8 cellular contexts compared by ENCODE assay signal in the genomic region with DNA sequence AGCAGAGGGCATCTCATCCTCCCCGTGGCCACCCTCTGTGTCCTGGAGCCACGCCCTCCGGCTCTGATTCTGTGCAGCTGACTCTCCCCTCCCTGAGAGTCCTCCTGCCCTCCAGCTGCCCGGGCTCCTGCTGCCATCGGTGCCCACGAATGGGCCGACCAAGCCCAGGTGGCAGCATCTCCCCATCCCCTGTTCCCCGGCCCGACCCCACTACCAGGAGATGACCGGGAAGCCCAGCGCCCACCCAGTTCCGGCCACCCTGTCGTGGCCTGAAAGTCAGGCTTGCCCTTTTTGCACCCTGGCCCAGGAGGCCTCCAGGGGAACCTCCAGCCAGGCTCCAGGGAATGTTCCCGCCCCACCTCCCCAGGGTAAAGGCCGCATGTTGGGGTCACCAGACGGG. TPM values are rescaled to one million over a fixed set of nuclear protein-coding genes. Genes with fewer than 3 reads are reported as not detected.
"Had no signal": no experiment of that assay in that cellular context is flagged by ENCODE, and none has a peak within 500 bp of the region (broad histone marks: within the 10 kb centered on the region; RNA-seq: fewer than 3 reads in every experiment).

No MANE protein-coding gene starts in this region.

RNA-seq across cellular contexts. Expression of a gene that starts 7.1 kb away (rescaled TPM):
- total RNA-seq: activated CD4-positive, alpha-beta memory T cell treated with anti-CD3 and anti-CD28 coated beads, Interleukin-2, amount 10 ng/mL, durations not matched to agents 7 days and 5 days; activated naive CD4-positive, alpha-beta T cell treated with anti-CD3 and anti-CD28 coated beads for 36 hours; activated naive CD8-positive, alpha-beta T cell treated with anti-CD3 and anti-CD28 coated beads for 36 hours; NCI-H460; PC-9; T-cell; T-helper 2 cell treated with Interferon-gamma antibody and Interleukin-4, amounts not matched to agents 100 ng/mL and 5 ng/mL, for 36 hours had no signal
- polyA plus RNA-seq: adipose tissue had no signal

RNA-seq across cellular contexts. Expression of a gene that starts 57.5 kb away (rescaled TPM):
- total RNA-seq: activated CD4-positive, alpha-beta memory T cell treated with anti-CD3 and anti-CD28 coated beads, Interleukin-2, amount 10 ng/mL, durations not matched to agents 7 days and 5 days; activated naive CD4-positive, alpha-beta T cell treated with anti-CD3 and anti-CD28 coated beads for 36 hours; activated naive CD8-positive, alpha-beta T cell treated with anti-CD3 and anti-CD28 coated beads for 36 hours; NCI-H460; PC-9; T-helper 2 cell treated with Interferon-gamma antibody and Interleukin-4, amounts not matched to agents 100 ng/mL and 5 ng/mL, for 36 hours had no signal
- polyA plus RNA-seq: adipose tissue had no signal
